ENCODE assay signal across 1 cellular context in the genomic region with DNA sequence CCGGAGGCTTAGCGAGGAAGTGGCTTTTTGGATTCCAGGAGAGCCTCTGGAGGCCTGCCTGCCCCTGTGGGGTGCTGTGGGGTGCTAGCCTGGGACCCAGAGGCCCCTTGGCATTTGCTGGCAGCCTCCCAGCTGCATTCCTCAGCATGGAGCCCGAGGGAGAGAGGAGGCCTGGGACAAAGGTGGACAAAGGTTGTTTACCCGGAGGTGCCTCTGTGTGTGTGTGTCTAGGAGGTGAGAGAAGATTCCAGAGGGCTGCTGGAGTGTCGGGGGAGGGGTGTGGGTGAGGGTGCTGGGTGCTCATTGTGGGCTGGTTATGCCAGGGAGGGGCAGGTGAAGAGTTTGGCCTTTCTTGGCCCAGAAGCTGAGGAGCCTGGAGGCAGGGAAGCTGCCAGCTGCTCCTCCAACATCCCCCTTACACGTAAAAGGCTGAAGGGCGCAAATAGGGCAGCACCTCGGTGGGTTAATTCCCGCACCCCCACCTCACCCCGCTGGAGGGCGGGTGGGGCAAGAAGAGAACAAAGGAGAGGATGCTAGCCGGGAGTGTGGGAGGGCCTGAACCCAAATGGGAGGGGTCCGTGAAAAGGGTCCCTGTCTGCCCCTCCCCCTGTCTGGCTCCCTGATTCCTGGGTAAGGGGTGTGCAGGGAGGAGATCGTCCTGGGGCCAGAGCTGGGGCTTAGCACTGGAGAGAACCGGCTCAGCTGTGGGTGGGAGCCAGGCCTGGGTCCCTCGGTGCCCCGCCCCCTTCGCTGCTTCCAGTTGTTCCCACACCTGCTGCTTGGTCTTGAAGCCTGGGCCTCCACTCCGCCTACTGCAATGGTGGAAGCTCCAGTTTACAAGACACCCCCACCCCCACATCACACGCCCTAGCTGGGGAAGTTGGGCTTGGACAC.
TF ChIP-seq lines count a peak whose summit lies in the region.

No MANE protein-coding gene starts in this region.

TF ChIP-seq in HepG2, 621 proteins besides CTCF, POLR2A, EP300 and RAD21 (continued from another document and continues in another):
- TF ChIP-seq, protein P1, sequence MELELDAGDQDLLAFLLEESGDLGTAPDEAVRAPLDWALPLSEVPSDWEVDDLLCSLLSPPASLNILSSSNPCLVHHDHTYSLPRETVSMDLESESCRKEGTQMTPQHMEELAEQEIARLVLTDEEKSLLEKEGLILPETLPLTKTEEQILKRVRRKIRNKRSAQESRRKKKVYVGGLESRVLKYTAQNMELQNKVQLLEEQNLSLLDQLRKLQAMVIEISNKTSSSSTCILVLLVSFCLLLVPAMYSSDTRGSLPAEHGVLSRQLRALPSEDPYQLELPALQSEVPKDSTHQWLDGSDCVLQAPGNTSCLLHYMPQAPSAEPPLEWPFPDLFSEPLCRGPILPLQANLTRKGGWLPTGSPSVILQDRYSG (CRISPR knock-in tag; IDR thresholded peaks at IDR 0.05), result no peak
- TF ChIP-seq ZNF282 (IDR thresholded peaks at IDR 0.05; ENCODE audit: partially characterized antibody), result no peak
- no peak for TF ChIP-seq ZNF337 (CRISPR knock-in tag; IDR thresholded peaks at IDR 0.05; ENCODE audit: borderline replicate concordance, low read depth)
- TF ChIP-seq, protein P2, sequence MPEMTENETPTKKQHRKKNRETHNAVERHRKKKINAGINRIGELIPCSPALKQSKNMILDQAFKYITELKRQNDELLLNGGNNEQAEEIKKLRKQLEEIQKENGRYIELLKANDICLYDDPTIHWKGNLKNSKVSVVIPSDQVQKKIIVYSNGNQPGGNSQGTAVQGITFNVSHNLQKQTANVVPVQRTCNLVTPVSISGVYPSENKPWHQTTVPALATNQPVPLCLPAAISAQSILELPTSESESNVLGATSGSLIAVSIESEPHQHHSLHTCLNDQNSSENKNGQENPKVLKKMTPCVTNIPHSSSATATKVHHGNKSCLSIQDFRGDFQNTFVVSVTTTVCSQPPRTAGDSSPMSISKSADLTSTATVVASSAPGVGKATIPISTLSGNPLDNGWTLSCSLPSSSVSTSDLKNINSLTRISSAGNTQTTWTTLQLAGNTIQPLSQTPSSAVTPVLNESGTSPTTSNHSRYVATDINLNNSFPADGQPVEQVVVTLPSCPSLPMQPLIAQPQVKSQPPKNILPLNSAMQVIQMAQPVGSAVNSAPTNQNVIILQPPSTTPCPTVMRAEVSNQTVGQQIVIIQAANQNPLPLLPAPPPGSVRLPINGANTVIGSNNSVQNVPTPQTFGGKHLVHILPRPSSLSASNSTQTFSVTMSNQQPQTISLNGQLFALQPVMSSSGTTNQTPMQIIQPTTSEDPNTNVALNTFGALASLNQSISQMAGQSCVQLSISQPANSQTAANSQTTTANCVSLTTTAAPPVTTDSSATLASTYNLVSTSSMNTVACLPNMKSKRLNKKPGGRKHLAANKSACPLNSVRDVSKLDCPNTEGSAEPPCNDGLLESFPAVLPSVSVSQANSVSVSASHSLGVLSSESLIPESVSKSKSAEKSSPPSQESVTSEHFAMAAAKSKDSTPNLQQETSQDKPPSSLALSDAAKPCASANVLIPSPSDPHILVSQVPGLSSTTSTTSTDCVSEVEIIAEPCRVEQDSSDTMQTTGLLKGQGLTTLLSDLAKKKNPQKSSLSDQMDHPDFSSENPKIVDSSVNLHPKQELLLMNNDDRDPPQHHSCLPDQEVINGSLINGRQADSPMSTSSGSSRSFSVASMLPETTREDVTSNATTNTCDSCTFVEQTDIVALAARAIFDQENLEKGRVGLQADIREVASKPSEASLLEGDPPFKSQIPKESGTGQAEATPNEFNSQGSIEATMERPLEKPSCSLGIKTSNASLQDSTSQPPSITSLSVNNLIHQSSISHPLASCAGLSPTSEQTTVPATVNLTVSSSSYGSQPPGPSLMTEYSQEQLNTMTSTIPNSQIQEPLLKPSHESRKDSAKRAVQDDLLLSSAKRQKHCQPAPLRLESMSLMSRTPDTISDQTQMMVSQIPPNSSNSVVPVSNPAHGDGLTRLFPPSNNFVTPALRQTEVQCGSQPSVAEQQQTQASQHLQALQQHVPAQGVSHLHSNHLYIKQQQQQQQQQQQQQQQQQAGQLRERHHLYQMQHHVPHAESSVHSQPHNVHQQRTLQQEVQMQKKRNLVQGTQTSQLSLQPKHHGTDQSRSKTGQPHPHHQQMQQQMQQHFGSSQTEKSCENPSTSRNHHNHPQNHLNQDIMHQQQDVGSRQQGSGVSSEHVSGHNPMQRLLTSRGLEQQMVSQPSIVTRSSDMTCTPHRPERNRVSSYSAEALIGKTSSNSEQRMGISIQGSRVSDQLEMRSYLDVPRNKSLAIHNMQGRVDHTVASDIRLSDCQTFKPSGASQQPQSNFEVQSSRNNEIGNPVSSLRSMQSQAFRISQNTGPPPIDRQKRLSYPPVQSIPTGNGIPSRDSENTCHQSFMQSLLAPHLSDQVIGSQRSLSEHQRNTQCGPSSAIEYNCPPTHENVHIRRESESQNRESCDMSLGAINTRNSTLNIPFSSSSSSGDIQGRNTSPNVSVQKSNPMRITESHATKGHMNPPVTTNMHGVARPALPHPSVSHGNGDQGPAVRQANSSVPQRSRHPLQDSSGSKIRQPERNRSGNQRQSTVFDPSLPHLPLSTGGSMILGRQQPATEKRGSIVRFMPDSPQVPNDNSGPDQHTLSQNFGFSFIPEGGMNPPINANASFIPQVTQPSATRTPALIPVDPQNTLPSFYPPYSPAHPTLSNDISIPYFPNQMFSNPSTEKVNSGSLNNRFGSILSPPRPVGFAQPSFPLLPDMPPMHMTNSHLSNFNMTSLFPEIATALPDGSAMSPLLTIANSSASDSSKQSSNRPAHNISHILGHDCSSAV (CRISPR knock-in tag; IDR thresholded peaks at IDR 0.05; ENCODE audit: borderline replicate concordance), result no peak
- TF ChIP-seq ZNF772 (CRISPR knock-in tag; IDR thresholded peaks at IDR 0.05), result no peak
- peak; percentile 63 for TF ChIP-seq REL (CRISPR knock-in tag; conservative IDR thresholded peaks at IDR 0.05)
- TF ChIP-seq TBX2 (CRISPR knock-in tag; IDR thresholded peaks at IDR 0.05; ENCODE audit: borderline replicate concordance), result peak; percentile 94
- no peak for TF ChIP-seq ZFP36L2 (CRISPR knock-in tag; IDR thresholded peaks at IDR 0.05)
- TF ChIP-seq MATR3 (CRISPR knock-in tag; IDR thresholded peaks at IDR 0.05), result no peak
- peak; percentile 93 for TF ChIP-seq HNRNPL (IDR thresholded peaks at IDR 0.05; ENCODE audit: low read depth, low read length)
- peak; percentile 84; the same call in 1 of the 2 replicates for TF ChIP-seq ZNF564 (CRISPR knock-in tag; IDR thresholded peaks at IDR 0.05)
- no peak for TF ChIP-seq CREB1 (IDR thresholded peaks at IDR 0.05)
- TF ChIP-seq CREB1 (CRISPR knock-in tag; IDR thresholded peaks at IDR 0.05), result peak; percentile 61
- TF ChIP-seq ZNF674 (CRISPR knock-in tag; IDR thresholded peaks at IDR 0.05; ENCODE audit: low read depth), result no peak
- TF ChIP-seq, protein P3, sequence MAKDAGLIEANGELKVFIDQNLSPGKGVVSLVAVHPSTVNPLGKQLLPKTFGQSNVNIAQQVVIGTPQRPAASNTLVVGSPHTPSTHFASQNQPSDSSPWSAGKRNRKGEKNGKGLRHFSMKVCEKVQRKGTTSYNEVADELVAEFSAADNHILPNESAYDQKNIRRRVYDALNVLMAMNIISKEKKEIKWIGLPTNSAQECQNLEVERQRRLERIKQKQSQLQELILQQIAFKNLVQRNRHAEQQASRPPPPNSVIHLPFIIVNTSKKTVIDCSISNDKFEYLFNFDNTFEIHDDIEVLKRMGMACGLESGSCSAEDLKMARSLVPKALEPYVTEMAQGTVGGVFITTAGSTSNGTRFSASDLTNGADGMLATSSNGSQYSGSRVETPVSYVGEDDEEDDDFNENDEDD (CRISPR knock-in tag; IDR thresholded peaks at IDR 0.05; ENCODE audit: borderline replicate concordance), result peak; percentile 63
- TF ChIP-seq XBP1 (CRISPR knock-in tag; IDR thresholded peaks at IDR 0.05), result no peak
- TF ChIP-seq NR2F2 (IDR thresholded peaks at IDR 0.05; ENCODE audit: borderline replicate concordance, low read depth), result peak; percentile 20; the same call in 1 of the 2 replicates
- peak; percentile 18; the same call in 1 of the 2 replicates for TF ChIP-seq ZNF777 (CRISPR knock-in tag; IDR thresholded peaks at IDR 0.05)
- TF ChIP-seq, protein P4, sequence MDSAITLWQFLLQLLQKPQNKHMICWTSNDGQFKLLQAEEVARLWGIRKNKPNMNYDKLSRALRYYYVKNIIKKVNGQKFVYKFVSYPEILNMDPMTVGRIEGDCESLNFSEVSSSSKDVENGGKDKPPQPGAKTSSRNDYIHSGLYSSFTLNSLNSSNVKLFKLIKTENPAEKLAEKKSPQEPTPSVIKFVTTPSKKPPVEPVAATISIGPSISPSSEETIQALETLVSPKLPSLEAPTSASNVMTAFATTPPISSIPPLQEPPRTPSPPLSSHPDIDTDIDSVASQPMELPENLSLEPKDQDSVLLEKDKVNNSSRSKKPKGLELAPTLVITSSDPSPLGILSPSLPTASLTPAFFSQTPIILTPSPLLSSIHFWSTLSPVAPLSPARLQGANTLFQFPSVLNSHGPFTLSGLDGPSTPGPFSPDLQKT (CRISPR knock-in tag; IDR thresholded peaks at IDR 0.05; ENCODE audit: borderline replicate concordance), result no peak
- no peak for TF ChIP-seq TEAD2 (CRISPR knock-in tag; IDR thresholded peaks at IDR 0.05)
- TF ChIP-seq, protein P5, sequence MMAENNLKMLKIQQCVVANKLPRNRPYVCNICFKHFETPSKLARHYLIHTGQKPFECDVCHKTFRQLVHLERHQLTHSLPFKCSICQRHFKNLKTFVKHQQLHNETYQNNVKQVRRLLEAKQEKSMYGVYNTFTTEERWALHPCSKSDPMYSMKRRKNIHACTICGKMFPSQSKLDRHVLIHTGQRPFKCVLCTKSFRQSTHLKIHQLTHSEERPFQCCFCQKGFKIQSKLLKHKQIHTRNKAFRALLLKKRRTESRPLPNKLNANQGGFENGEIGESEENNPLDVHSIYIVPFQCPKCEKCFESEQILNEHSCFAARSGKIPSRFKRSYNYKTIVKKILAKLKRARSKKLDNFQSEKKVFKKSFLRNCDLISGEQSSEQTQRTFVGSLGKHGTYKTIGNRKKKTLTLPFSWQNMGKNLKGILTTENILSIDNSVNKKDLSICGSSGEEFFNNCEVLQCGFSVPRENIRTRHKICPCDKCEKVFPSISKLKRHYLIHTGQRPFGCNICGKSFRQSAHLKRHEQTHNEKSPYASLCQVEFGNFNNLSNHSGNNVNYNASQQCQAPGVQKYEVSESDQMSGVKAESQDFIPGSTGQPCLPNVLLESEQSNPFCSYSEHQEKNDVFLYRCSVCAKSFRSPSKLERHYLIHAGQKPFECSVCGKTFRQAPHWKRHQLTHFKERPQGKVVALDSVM (CRISPR knock-in tag; IDR thresholded peaks at IDR 0.05), result peak; percentile 85
- TF ChIP-seq JUNB (CRISPR knock-in tag; IDR thresholded peaks at IDR 0.05; ENCODE audit: borderline replicate concordance), result no peak; the same call in 1 of the 2 replicates
- TF ChIP-seq SPEN (CRISPR knock-in tag; IDR thresholded peaks at IDR 0.05; ENCODE audit: low read depth), result peak; percentile 43
- 0 out of 2 replicates have a peak, but pooled peaks have one; percentile 28 for TF ChIP-seq ZNF274 (CRISPR knock-in tag; IDR thresholded peaks at IDR 0.05)
- TF ChIP-seq, protein P6, sequence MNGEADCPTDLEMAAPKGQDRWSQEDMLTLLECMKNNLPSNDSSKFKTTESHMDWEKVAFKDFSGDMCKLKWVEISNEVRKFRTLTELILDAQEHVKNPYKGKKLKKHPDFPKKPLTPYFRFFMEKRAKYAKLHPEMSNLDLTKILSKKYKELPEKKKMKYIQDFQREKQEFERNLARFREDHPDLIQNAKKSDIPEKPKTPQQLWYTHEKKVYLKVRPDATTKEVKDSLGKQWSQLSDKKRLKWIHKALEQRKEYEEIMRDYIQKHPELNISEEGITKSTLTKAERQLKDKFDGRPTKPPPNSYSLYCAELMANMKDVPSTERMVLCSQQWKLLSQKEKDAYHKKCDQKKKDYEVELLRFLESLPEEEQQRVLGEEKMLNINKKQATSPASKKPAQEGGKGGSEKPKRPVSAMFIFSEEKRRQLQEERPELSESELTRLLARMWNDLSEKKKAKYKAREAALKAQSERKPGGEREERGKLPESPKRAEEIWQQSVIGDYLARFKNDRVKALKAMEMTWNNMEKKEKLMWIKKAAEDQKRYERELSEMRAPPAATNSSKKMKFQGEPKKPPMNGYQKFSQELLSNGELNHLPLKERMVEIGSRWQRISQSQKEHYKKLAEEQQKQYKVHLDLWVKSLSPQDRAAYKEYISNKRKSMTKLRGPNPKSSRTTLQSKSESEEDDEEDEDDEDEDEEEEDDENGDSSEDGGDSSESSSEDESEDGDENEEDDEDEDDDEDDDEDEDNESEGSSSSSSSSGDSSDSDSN (CRISPR knock-in tag; IDR thresholded peaks at IDR 0.05), result peak; percentile 8; the same call in 1 of the 2 replicates
- TF ChIP-seq, protein P7, sequence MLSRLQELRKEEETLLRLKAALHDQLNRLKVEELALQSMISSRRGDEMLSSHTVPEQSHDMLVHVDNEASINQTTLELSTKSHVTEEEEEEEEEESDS (CRISPR knock-in tag; IDR thresholded peaks at IDR 0.05; ENCODE audit: borderline replicate concordance), result no peak
- TF ChIP-seq ZNF616 (CRISPR knock-in tag; IDR thresholded peaks at IDR 0.05; ENCODE audit: low read depth), result 0 out of 2 replicates have a peak, but pooled peaks have one; percentile 27
- peak; percentile 76 for TF ChIP-seq ZNF292 (CRISPR knock-in tag; IDR thresholded peaks at IDR 0.05; ENCODE audit: borderline replicate concordance, low read depth)
- TF ChIP-seq ZNF496 (CRISPR knock-in tag; IDR thresholded peaks at IDR 0.05; ENCODE audit: insufficient replicate concordance), result no peak
- no peak for TF ChIP-seq KDM1A (CRISPR knock-in tag; IDR thresholded peaks at IDR 0.05)
- TF ChIP-seq SMAD3 (CRISPR knock-in tag; IDR thresholded peaks at IDR 0.05), result peak; percentile 73; the same call in 1 of the 2 replicates
- TF ChIP-seq, protein P8, sequence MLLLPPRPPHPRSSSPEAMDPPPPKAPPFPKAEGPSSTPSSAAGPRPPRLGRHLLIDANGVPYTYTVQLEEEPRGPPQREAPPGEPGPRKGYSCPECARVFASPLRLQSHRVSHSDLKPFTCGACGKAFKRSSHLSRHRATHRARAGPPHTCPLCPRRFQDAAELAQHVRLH (CRISPR knock-in tag; IDR thresholded peaks at IDR 0.05; ENCODE audit: borderline replicate concordance, low read depth), result peak; percentile 92
- 0 out of 2 replicates have a peak, but pooled peaks have one; percentile 6 for TF ChIP-seq ZNF629 (CRISPR knock-in tag; conservative IDR thresholded peaks at IDR 0.05)
- TF ChIP-seq THAP11 (CRISPR knock-in tag; IDR thresholded peaks at IDR 0.05), result peak; percentile 87
- TF ChIP-seq, protein P9, sequence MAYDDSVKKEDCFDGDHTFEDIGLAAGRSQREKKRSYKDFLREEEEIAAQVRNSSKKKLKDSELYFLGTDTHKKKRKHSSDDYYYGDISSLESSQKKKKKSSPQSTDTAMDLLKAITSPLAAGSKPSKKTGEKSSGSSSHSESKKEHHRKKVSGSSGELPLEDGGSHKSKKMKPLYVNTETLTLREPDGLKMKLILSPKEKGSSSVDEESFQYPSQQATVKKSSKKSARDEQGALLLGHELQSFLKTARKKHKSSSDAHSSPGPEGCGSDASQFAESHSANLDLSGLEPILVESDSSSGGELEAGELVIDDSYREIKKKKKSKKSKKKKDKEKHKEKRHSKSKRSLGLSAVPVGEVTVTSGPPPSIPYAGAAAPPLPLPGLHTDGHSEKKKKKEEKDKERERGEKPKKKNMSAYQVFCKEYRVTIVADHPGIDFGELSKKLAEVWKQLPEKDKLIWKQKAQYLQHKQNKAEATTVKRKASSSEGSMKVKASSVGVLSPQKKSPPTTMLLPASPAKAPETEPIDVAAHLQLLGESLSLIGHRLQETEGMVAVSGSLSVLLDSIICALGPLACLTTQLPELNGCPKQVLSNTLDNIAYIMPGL (CRISPR knock-in tag; IDR thresholded peaks at IDR 0.05; ENCODE audit: borderline replicate concordance in 1 of 2, low read depth in 1 of 2), result no peak; a peak in 1 of 4 replicates
- TF ChIP-seq, protein P10, sequence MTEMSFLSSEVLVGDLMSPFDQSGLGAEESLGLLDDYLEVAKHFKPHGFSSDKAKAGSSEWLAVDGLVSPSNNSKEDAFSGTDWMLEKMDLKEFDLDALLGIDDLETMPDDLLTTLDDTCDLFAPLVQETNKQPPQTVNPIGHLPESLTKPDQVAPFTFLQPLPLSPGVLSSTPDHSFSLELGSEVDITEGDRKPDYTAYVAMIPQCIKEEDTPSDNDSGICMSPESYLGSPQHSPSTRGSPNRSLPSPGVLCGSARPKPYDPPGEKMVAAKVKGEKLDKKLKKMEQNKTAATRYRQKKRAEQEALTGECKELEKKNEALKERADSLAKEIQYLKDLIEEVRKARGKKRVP (CRISPR knock-in tag; IDR thresholded peaks at IDR 0.05), result no peak
